14 cellular contexts compared by ENCODE assay signal in the genomic region with DNA sequence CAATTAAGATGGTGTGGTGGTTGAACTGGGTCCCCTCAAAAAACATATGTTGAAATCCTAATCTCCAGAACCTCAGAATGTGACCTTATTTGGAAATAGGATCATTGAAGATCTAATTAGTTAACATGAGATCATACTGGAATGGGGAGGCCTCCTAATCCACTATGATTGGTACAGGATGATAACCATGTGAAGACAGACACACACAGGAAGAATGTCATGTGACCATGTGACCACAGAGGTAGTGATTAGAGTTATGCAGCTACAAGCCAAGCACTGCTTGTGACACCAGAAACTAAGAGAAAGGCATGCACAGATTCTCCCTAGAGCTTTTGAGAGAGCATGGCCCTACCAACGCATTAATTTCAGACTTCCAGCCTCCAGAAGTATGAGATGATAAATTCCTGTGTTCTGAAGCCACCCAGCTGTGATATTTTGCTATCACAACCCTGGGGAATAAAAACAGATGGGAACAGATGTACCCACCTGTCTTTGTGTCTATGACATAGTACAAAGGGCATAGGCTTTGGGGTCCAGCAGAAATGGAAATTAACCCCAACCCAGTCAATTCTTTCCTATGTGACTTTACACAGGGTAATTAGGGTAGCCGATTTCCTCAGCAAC. TPM values are rescaled to one million over a fixed set of nuclear protein-coding genes. Genes with fewer than 3 reads are reported as not detected.
A peak's percentile ranks its signal among the peaks of the same experiment; 100 is the strongest.
DNase-seq lines count a peak whose midpoint lies in the region; ATAC-seq, FAIRE-seq and TF ChIP-seq lines count a peak whose summit lies in the region.
"Had no signal": no experiment of that assay in that cellular context is flagged by ENCODE, and none has a peak within 500 bp of the region (broad histone marks: within the 10 kb centered on the region; RNA-seq: fewer than 3 reads in every experiment).

No MANE protein-coding gene starts in this region.

- no peak for TF ChIP-seq EP300 in GM12878 (IDR thresholded peaks at IDR 0.05; ENCODE audit: borderline replicate concordance in 1 of 2, control insufficient read depth in 1 of 2, low read depth in 2 of 2, low read length in 2 of 2)
- no peak for TF ChIP-seq EP300 in upper lobe of left lung (IDR thresholded peaks at IDR 0.05)

- POLR2A ChIA-PET in GM12878 (lab: Charles Lee) = interaction anchor here (0.6 kb wide), 1 partner anchor 78 kb away, joined by 3 read pairs; no protein-coding TSS in a partner anchor
- POLR2A ChIA-PET in naive thymus-derived CD4-positive, alpha-beta T cell (lab: Charles Lee) = interaction anchor here (1.0 to 1.1 kb wide), 2 partner anchors 44 to 46 kb away, joined by 3 to 5 read pairs; no protein-coding TSS in a partner anchor

- DNase-seq in DMS53 (lab: John Stamatoyannopoulos, UW) = peak; percentile 49
- no peak for DNase-seq in DMS53 treated with DMSO at 0.1 percent for 48 hours (lab: John Stamatoyannopoulos, UW; ENCODE audit: unreplicated experiment)
- DNase-seq in Karpas-422 = peak; percentile 58
- no peak for DNase-seq in GM12878 (ENCODE audit: low read depth, low spot score)
- DNase-seq in naive thymus-derived CD4-positive, alpha-beta T cell = peak in 4 of 9 donors; percentile 2 to 13 (median 6)
- no peak for DNase-seq in upper lobe of left lung
- DNase-seq: 8988T; cerebellar nuclear complex; NCI-H2029; stimulated activated CD4-positive, alpha-beta T cell treated with anti-CD3 and anti-CD28 coated beads, Interleukin-4, amount 100 ng/mL, for 1 hour; tibial artery had no signal

- no peaks in the 10 kb centered on the region for H3K27me3 Mint-ChIP-seq in naive thymus-derived CD4-positive, alpha-beta T cell

- H2AFZ ChIP-seq in Karpas-422 (ENCODE audit: low read length) (peak overlapping the region; percentile 69), GM12878 (ENCODE audit: control insufficient read depth, low read depth, low read length) (no peak overlapping the region)

- no peaks in the 10 kb centered on the region for H3K36me3 ChIP-seq in Karpas-422 (ENCODE audit: insufficient read depth, low read length)
- no peaks in the 10 kb centered on the region for H3K36me3 ChIP-seq in GM12878 (ENCODE audit: control insufficient read depth in 2 of 2, insufficient read depth in 2 of 2, low read length in 1 of 2)
- no peaks in the 10 kb centered on the region for H3K36me3 ChIP-seq in naive thymus-derived CD4-positive, alpha-beta T cell (ENCODE audit: control insufficient read depth in 2 of 3, insufficient read depth in 3 of 3, low read length in 3 of 3)
- H3K36me3 ChIP-seq in upper lobe of left lung = no peaks in the 10 kb centered on the region
- H3K36me3 ChIP-seq: tibial artery had no signal

- H3K36me3 Mint-ChIP-seq in naive thymus-derived CD4-positive, alpha-beta T cell = peaks cover 0 to 6% (median 5%) of the 10 kb centered on the region in 5 donors
- H3K36me3 Mint-ChIP-seq: natural killer cell treated with Interleukin-12 subunit alpha and Interleukin-12 subunit beta and Interleukin-15 and Interleukin-18, amount 100 ng/mL, for 72 hours had no signal

- no peaks in the 10 kb centered on the region for H3K9me2 ChIP-seq in Karpas-422 (replicated peaks; ENCODE audit: insufficient read depth, low read length)

- ATAC-seq in GM12878 (peak; percentile 42), HG02759 (IDR thresholded peaks at IDR 0.05; ENCODE audit: unreplicated experiment) (no peak), GM21381 (IDR thresholded peaks at IDR 0.05; ENCODE audit: unreplicated experiment) (no peak), upper lobe of left lung (ENCODE audit: low FRiP score in 2 of 2) (no peak)
- ATAC-seq in naive thymus-derived CD4-positive, alpha-beta T cell = peak; percentile 49

- H3K9me3 Mint-ChIP-seq in naive thymus-derived CD4-positive, alpha-beta T cell = peaks cover 0 to 18% (median 2%) of the 10 kb centered on the region in 11 donors
- H3K9me3 Mint-ChIP-seq: natural killer cell treated with Interleukin-12 subunit alpha and Interleukin-12 subunit beta and Interleukin-15 and Interleukin-18, amount 100 ng/mL, for 72 hours had no signal

- H3K4me1 ChIP-seq in Karpas-422 (ENCODE audit: low read length) (peaks cover 35% of the 10 kb centered on the region), GM12878 (ENCODE audit: control insufficient read depth, insufficient read depth, low read length) (peaks cover 36% of the 10 kb centered on the region), upper lobe of left lung (no peaks in the 10 kb centered on the region)
- H3K4me1 ChIP-seq in naive thymus-derived CD4-positive, alpha-beta T cell (ENCODE audit: control insufficient read depth in 2 of 2, insufficient read depth in 2 of 2, low read length in 2 of 2) = peaks cover 0 to 14% of the 10 kb centered on the region in 2 donors
- H3K4me1 ChIP-seq: tibial artery had no signal

- H3K79me2 ChIP-seq in Karpas-422 (ENCODE audit: low read length) (no peaks in the 10 kb centered on the region), GM12878 (ENCODE audit: control insufficient read depth, insufficient read depth, low read length) (no peaks in the 10 kb centered on the region)

- H3K27me3 ChIP-seq in Karpas-422 (ENCODE audit: low read length) = no peaks in the 10 kb centered on the region
- H3K27me3 ChIP-seq in GM12878 (replicated peaks in 1 of 2; ENCODE audit: control insufficient read depth in 2 of 2, insufficient read depth in 2 of 2, low read length in 1 of 2) = no peaks in the 10 kb centered on the region
- H3K27me3 ChIP-seq in naive thymus-derived CD4-positive, alpha-beta T cell (ENCODE audit: control insufficient read depth in 2 of 2, insufficient read depth in 2 of 2, low read length in 2 of 2) = no peaks in the 10 kb centered on the region
- no peaks in the 10 kb centered on the region for H3K27me3 ChIP-seq in upper lobe of left lung
- H3K27me3 ChIP-seq: tibial artery had no signal

- H3K4me2 ChIP-seq in Karpas-422 (ENCODE audit: low read depth, low read length, poor library complexity, severe bottlenecking) = peak overlapping the region; percentile 64
- H3K4me2 ChIP-seq in GM12878 (ENCODE audit: control insufficient read depth, insufficient read depth) = no peak overlapping the region

- no peak for TF ChIP-seq CTCF in GM12878 (IDR thresholded peaks at IDR 0.05 in 2 of 3, conservative IDR thresholded peaks at IDR 0.05 in 1 of 3; ENCODE audit: control insufficient read depth in 2 of 3, extremely low read depth in 1 of 3, insufficient read depth in 1 of 3, low read depth in 3 of 3, low read length in 3 of 3)
- no peak for TF ChIP-seq CTCF in upper lobe of left lung (IDR thresholded peaks at IDR 0.05)

- H3K4me3 ChIP-seq in Karpas-422 (ENCODE audit: low read length) = no peak overlapping the region
- no peak overlapping the region for H3K4me3 ChIP-seq in GM12878
- H3K4me3 ChIP-seq in naive thymus-derived CD4-positive, alpha-beta T cell (ENCODE audit: low read length) = no peak overlapping the region
- H3K4me3 ChIP-seq in upper lobe of left lung = no peak overlapping the region
- H3K4me3 ChIP-seq: tibial artery had no signal

- CTCF ChIA-PET in GM12878 (lab: Yijun Ruan, JAX) = interaction anchor here (1.4 kb wide), 1 partner anchor 183 kb away, joined by 5 read pairs; no protein-coding TSS in a partner anchor
- CTCF ChIA-PET in naive thymus-derived CD4-positive, alpha-beta T cell (lab: Charles Lee) = interaction anchor here (0.6 kb wide), 1 partner anchor 265 kb away, joined by 4 read pairs; no protein-coding TSS in a partner anchor

- peak overlapping the region in 2 of 10 donors; percentile 25 to 34 for H3K4me3 Mint-ChIP-seq in naive thymus-derived CD4-positive, alpha-beta T cell
- H3K4me3 Mint-ChIP-seq: natural killer cell treated with Interleukin-12 subunit alpha and Interleukin-12 subunit beta and Interleukin-15 and Interleukin-18, amount 100 ng/mL, for 72 hours had no signal

- no peak for TF ChIP-seq RAD21 in GM12878 (IDR thresholded peaks at IDR 0.05; ENCODE audit: insufficient read depth, low read depth, low read length)

- TF ChIP-seq POLR2A in GM12878 (IDR thresholded peaks at IDR 0.05; ENCODE audit: low read depth, low read length) (no peak), upper lobe of left lung (IDR thresholded peaks at IDR 0.05) (no peak)

- intact Hi-C loops in GM12878 (cut with micrococcal nuclease; ENCODE audit: unreplicated experiment) = loop anchor here (5.0 kb wide), 2 partner anchors 44 to 184 kb away; no protein-coding TSS in a partner anchor
- intact Hi-C loops in naive thymus-derived CD4-positive, alpha-beta T cell (cut with micrococcal nuclease) = no loop called here

- no peak overlapping the region for H3K27ac Mint-ChIP-seq in naive thymus-derived CD4-positive, alpha-beta T cell
- H3K27ac Mint-ChIP-seq: natural killer cell treated with Interleukin-12 subunit alpha and Interleukin-12 subunit beta and Interleukin-15 and Interleukin-18, amount 100 ng/mL, for 72 hours had no signal

- H3K4me1 Mint-ChIP-seq in naive thymus-derived CD4-positive, alpha-beta T cell = peaks cover 11 to 33% (median 28%) of the 10 kb centered on the region in 7 donors

- no TSS peak for BruUV-seq in GM12878 (replicated peaks; lab: Mats Ljungman, UMichigan)

- no peaks in the 10 kb centered on the region for H3K9me3 ChIP-seq in Karpas-422 (ENCODE audit: low read length)
- peaks cover 2% of the 10 kb centered on the region; the same call in 2 of the 3 replicates for H3K9me3 ChIP-seq in GM12878 (replicated peaks; ENCODE audit: control insufficient read depth, insufficient read depth, low read length)
- H3K9me3 ChIP-seq in naive thymus-derived CD4-positive, alpha-beta T cell (ENCODE audit: control insufficient read depth in 2 of 3, low read length in 3 of 3) = no peaks in the 10 kb centered on the region
- H3K9me3 ChIP-seq in upper lobe of left lung = no peaks in the 10 kb centered on the region

- H3K27ac ChIP-seq in Karpas-422 (ENCODE audit: low read length) (peak overlapping the region; percentile 81; the same call in 1 of the 2 replicates), GM12878 (ENCODE audit: control insufficient read depth, insufficient read depth) (no peak overlapping the region), upper lobe of left lung (no peak overlapping the region)
- no peak overlapping the region for H3K27ac ChIP-seq in naive thymus-derived CD4-positive, alpha-beta T cell (ENCODE audit: low read depth, low read length)
- H3K27ac ChIP-seq: tibial artery had no signal

- 43% methylated on average over 2 of the region's 2 CpGs for WGBS in GM12878 (ENCODE audit: insufficient coverage, insufficient replicate concordance, low lambda C conversion rate, missing lambda C conversion rate)
- 64 to 91% methylated on average over 2 of the region's 2 CpGs for WGBS in upper lobe of left lung, 2 donors

- in situ Hi-C loops in GM12878 (cut with MboI) = no loop called here

- H4K20me1 ChIP-seq in Karpas-422 (ENCODE audit: insufficient read depth, low read depth, low read length) (no peaks in the 10 kb centered on the region), GM12878 (ENCODE audit: control insufficient read depth, insufficient read depth) (no peaks in the 10 kb centered on the region)

- RAD21 ChIA-PET in GM12878 (lab: Charles Lee; ENCODE audit: unreplicated experiment) = interaction anchor here (1.2 to 1.4 kb wide), 2 partner anchors 45 to 51 kb away, joined by 3 read pairs; no protein-coding TSS in a partner anchor

- SMC1A ChIA-PET in GM12878 (lab: Charles Lee; ENCODE audit: uncharacterized antibody, unreplicated experiment) = interaction anchor here (0.7 to 1.1 kb wide), 4 partner anchors 17 to 97 kb away, joined by 3 read pairs; no protein-coding TSS in a partner anchor

- FAIRE-seq in GM12878 (lab: Jason Lieb, UNC) = no peak

- H3K9ac ChIP-seq in Karpas-422 (ENCODE audit: low read length) (no peak overlapping the region), GM12878 (ENCODE audit: control insufficient read depth, insufficient read depth, low read length) (no peak overlapping the region)

RNA-seq across cellular contexts. Expression of gene TGIF1, which starts 46.9 kb away (rescaled TPM):
- 82.6 and 110 TPM in 2 replicates for total RNA-seq in Karpas-422 (2014; rRNA removed; shearing (Covaris generic); ENCODE audit: low replicate concordance)
- total RNA-seq in GM12878 (2013; cell fraction: nucleolus; rRNA removed) = 35.4 and 35.6 TPM in 2 replicates
- total RNA-seq in GM12878 (2014; rRNA removed) (8.3 and 9.0 TPM in 2 replicates), GM12878 (2014; rRNA removed; fragmentation: Illumina TruSeq; extraction: Trizol) (5.3 and 6.7 TPM in 2 replicates), GM12878 (2021) (6.2 and 6.4 TPM in 2 replicates), upper lobe of left lung (10 to 100 TPM; 55.8 to 87.0 (median 64.8) TPM)
- 2.1 TPM for polyA plus RNA-seq in GM12878 (2011; ENCODE audit: low read depth)
- polyA plus RNA-seq in GM12878 (2011; rRNA removed) (1.5 and 1.8 TPM in 2 replicates), GM12878 (2014; fragmentation: Illumina TruSeq; extraction: Trizol) (8.5 and 9.3 TPM in 2 replicates), GM12878 (2014; fragmentation: Nextera tagmentation; extraction: Ambion mirVana) (1 to 10 TPM; 2.1 TPM), GM12878 (2014; rRNA removed) (6.6 and 7.8 TPM in 2 replicates), GM12878 (2016; fragmentation: Nextera tagmentation; extraction: Ambion mirVana) (1 to 10 TPM; 6.2 to 7.2 TPM)
- 1.6 and 2.5 TPM in 2 replicates for polyA plus RNA-seq in GM12878 (2011; cell fraction: cytosol; rRNA removed)
- polyA plus RNA-seq in GM12878 (2011; cell fraction: nucleus; rRNA removed) = 2.9 and 6.2 TPM in 2 replicates
- 3.6 and 6.1 TPM in 2 replicates for polyA plus RNA-seq in GM12878 (2012)
- polyA minus RNA-seq in GM12878 (2011; rRNA and poly(A)+ RNA removed) = 0.51 and 2.2 TPM in 2 replicates
- 1.2 and 1.7 TPM in 2 replicates for polyA minus RNA-seq in GM12878 (2011; cell fraction: cytosol; rRNA and poly(A)+ RNA removed)
- 0.85 and 2.9 TPM in 2 replicates for polyA minus RNA-seq in GM12878 (2011; cell fraction: nucleus; rRNA and poly(A)+ RNA removed)
- 10 to 100 TPM; 15.4 to 88.7 (median 63.6) TPM for total RNA-seq in naive thymus-derived CD4-positive, alpha-beta T cell
- 10 to 100 TPM; 23.6 to 38.8 TPM for polyA plus RNA-seq in naive thymus-derived CD4-positive, alpha-beta T cell

Comparison
In these comparisons a context has a peak if more than half of its experiments do, and no peak if none do; other contexts are left out.
1. DNase-seq: peak in DMS53 (single experiment) and Karpas-422 (single experiment); none in DMS53 treated with DMSO at 0.1 percent for 48 hours (single experiment), GM12878 (single experiment) and upper lobe of left lung (0 of 2).
2. ATAC-seq: peak in GM12878 (single experiment) and naive thymus-derived CD4-positive, alpha-beta T cell (single experiment); none in HG02759 (single experiment), GM21381 (single experiment) and upper lobe of left lung (0 of 2).